8 cellular contexts compared by ENCODE assay signal in genomic region chr14:20469890-20470858, GRCh38. TPM values are rescaled to one million over a fixed set of nuclear protein-coding genes. Genes with fewer than 3 reads are reported as not detected.
A peak's percentile ranks its signal among the peaks of the same experiment; 100 is the strongest.
DNase-seq lines count a peak whose midpoint lies in the region; ATAC-seq lines count a peak whose summit lies in the region.

No MANE protein-coding gene starts in this region.

- H2AFZ ChIP-seq in trophoblast cell (ENCODE audit: insufficient read depth, low read length, poor library complexity) = peak overlapping the region; percentile 46

- peak overlapping the region; percentile 45 for H4K91ac ChIP-seq in trophoblast cell (ENCODE audit: low read depth, low read length)

- H3K36me3 Mint-ChIP-seq in activated naive CD8-positive, alpha-beta T cell = peaks cover 25% of the 10 kb centered on the region

- no peaks in the 10 kb centered on the region for H3K27me3 ChIP-seq in trophoblast cell (ENCODE audit: insufficient read depth, low read length)

- no CpG with 5 or more reads among the region's 14 CpGs for WGBS in trophoblast cell (ENCODE audit: extremely low coverage, insufficient coverage, insufficient read length)

- H3K9me3 Mint-ChIP-seq in activated naive CD8-positive, alpha-beta T cell (ENCODE audit: low read depth) = no peaks in the 10 kb centered on the region

- H4K8ac ChIP-seq in trophoblast cell (ENCODE audit: low read depth, low read length) = peak overlapping the region; percentile 57

- peak overlapping the region; percentile 54 for H4K12ac ChIP-seq in trophoblast cell (ENCODE audit: low read depth, low read length)

- peaks cover 10% of the 10 kb centered on the region for H3K79me1 ChIP-seq in trophoblast cell (ENCODE audit: low read length)

- peaks cover 45% of the 10 kb centered on the region for H3K4me1 Mint-ChIP-seq in activated naive CD8-positive, alpha-beta T cell (ENCODE audit: low read depth)

- peaks cover 9 to 16% of the 10 kb centered on the region in 2 experiments for H3K36me3 ChIP-seq in trophoblast cell (ENCODE audit: control insufficient read depth in 1 of 2, insufficient read depth in 2 of 2, low read length in 2 of 2)

- H3K18ac ChIP-seq in trophoblast cell (ENCODE audit: low read length) = peak overlapping the region; percentile 87

- peak overlapping the region; percentile 99 for H3K4me3 Mint-ChIP-seq in activated naive CD8-positive, alpha-beta T cell

- ATAC-seq in GM21390 (IDR thresholded peaks at IDR 0.05; ENCODE audit: unreplicated experiment) = peak; percentile 28
- ATAC-seq in Right ventricle myocardium superior (ENCODE audit: poor library complexity) = peak; percentile 52

- no peak overlapping the region for H3K23ac ChIP-seq in trophoblast cell (ENCODE audit: low read length)

- peak overlapping the region; percentile 14 for H3K14ac ChIP-seq in trophoblast cell (ENCODE audit: low read length)

- H2AK5ac ChIP-seq in trophoblast cell (ENCODE audit: low read length) = peak overlapping the region; percentile 4

- H3K27ac ChIP-seq in trophoblast cell (ENCODE audit: low read depth, low read length) = peak overlapping the region; percentile 55

- H2BK120ac ChIP-seq in trophoblast cell (ENCODE audit: insufficient read depth, low read length, poor library complexity) = peak overlapping the region; percentile 53

- peak overlapping the region; percentile 65 for H2BK5ac ChIP-seq in trophoblast cell (ENCODE audit: low read depth, low read length, poor library complexity)

- H3K27ac Mint-ChIP-seq in activated naive CD8-positive, alpha-beta T cell = peak overlapping the region; percentile 99

- no peaks in the 10 kb centered on the region for H3K27me3 Mint-ChIP-seq in activated naive CD8-positive, alpha-beta T cell

- H3K4ac ChIP-seq in trophoblast cell (ENCODE audit: low read depth, low read length) = peak overlapping the region; percentile 73

- peaks cover 2% of the 10 kb centered on the region for H3K79me2 ChIP-seq in trophoblast cell (ENCODE audit: control insufficient read depth, insufficient read depth, low read length, poor library complexity)

- in situ Hi-C loops in Caki2 (cut with HindIII; ENCODE audit: low pct_unique_long_range_greater_than_20kb, low sequenced_read_pairs) = no loop called here

- no peak overlapping the region for H2BK12ac ChIP-seq in trophoblast cell (ENCODE audit: low read length)

- H3K9me3 ChIP-seq in trophoblast cell (ENCODE audit: insufficient read depth, low read depth, low read length) = no peaks in the 10 kb centered on the region

- intact Hi-C loops in Right ventricle myocardium superior (cut with DNase I) = no loop called here

- peak; percentile 69 for DNase-seq in Caki2 (ENCODE audit: low read depth)
- DNase-seq in HT-29 (ENCODE audit: low spot score) = peak; percentile 60
- DNase-seq in SIG-M5 treated with dmso at 0.1 percent for 504 hours (lab: John Stamatoyannopoulos, UW; ENCODE audit: unreplicated experiment) = peak; percentile 89
- no peak for DNase-seq in Right ventricle myocardium superior
- DNase-seq in trophoblast cell = peak; percentile 64 to 69
- no peak for DNase-seq in T1000 (lab: John Stamatoyannopoulos, UW)

- peak overlapping the region; percentile 81 for H3K4me2 ChIP-seq in trophoblast cell (ENCODE audit: low read length)

- H3K4me3 ChIP-seq in trophoblast cell (ENCODE audit: low read depth, low read length) = peak overlapping the region; percentile 85

- peaks cover 2 to 8% of the 10 kb centered on the region in 2 experiments for H3K4me1 ChIP-seq in trophoblast cell (ENCODE audit: control insufficient read depth in 1 of 2, insufficient read depth in 2 of 2, low read length in 2 of 2)

- peak overlapping the region; percentile 24 for H3K9ac ChIP-seq in trophoblast cell (ENCODE audit: low read length)

RNA-seq across cellular contexts. Expression of gene PNP, which starts 1.0 kb away (rescaled TPM):
- total RNA-seq in Caki2 (2014; rRNA removed; shearing (Covaris generic); ENCODE audit: low replicate concordance) = 35.2 and 79.3 TPM in 2 replicates
- total RNA-seq in HT-29 (2014; rRNA removed; shearing (Covaris generic)) = 82.7 and 90.1 TPM in 2 replicates
- 6.2 TPM for total RNA-seq in Right ventricle myocardium superior
- 40.7 and 41.3 TPM in 2 replicates for polyA plus RNA-seq in trophoblast cell (2013)

RNA-seq across cellular contexts. Expression of gene PIP4P1, which starts 8.9 kb away (rescaled TPM):
- total RNA-seq in Caki2 (2014; rRNA removed; shearing (Covaris generic); ENCODE audit: low replicate concordance) = 36.1 and 46.9 TPM in 2 replicates
- 33.1 and 35.7 TPM in 2 replicates for total RNA-seq in HT-29 (2014; rRNA removed; shearing (Covaris generic))
- total RNA-seq in Right ventricle myocardium superior = 18.4 TPM
- 22.1 and 23.5 TPM in 2 replicates for polyA plus RNA-seq in trophoblast cell (2013)

RNA-seq across cellular contexts. Expression of gene APEX1, which starts 15.1 kb away (rescaled TPM):
- total RNA-seq in Caki2 (2014; rRNA removed; shearing (Covaris generic); ENCODE audit: low replicate concordance) = 171 and 222 TPM in 2 replicates
- total RNA-seq in HT-29 (2014; rRNA removed; shearing (Covaris generic)) = 64.0 TPM in 2 replicates
- 69.2 TPM for total RNA-seq in Right ventricle myocardium superior
- 178 and 184 TPM in 2 replicates for polyA plus RNA-seq in trophoblast cell (2013)

RNA-seq across cellular contexts. Expression of gene OSGEP, which starts 15.6 kb away (rescaled TPM):
- total RNA-seq in Caki2 (2014; rRNA removed; shearing (Covaris generic); ENCODE audit: low replicate concordance) = 53.3 and 53.9 TPM in 2 replicates
- total RNA-seq in HT-29 (2014; rRNA removed; shearing (Covaris generic)) = 44.2 and 44.5 TPM in 2 replicates
- total RNA-seq in Right ventricle myocardium superior = 15.6 TPM
- polyA plus RNA-seq in trophoblast cell (2013) = 14.7 and 15.6 TPM in 2 replicates

RNA-seq across cellular contexts. Expression of gene KLHL33, which starts 34.2 kb away (rescaled TPM):
- total RNA-seq in Caki2 (2014; rRNA removed; shearing (Covaris generic); ENCODE audit: low replicate concordance) = not detected in 2 replicates
- total RNA-seq in HT-29 (2014; rRNA removed; shearing (Covaris generic)) = not detected in 2 replicates
- total RNA-seq in Right ventricle myocardium superior = 0.70 TPM
- polyA plus RNA-seq in trophoblast cell (2013) = not detected in 2 replicates

Comparison
In these comparisons a context has a peak if more than half of its experiments do, and no peak if none do; other contexts are left out.
1. DNase-seq: peak in Caki2 (single experiment), HT-29 (single experiment), SIG-M5 treated with dmso at 0.1 percent for 504 hours (single experiment) and trophoblast cell (2 of 2); none in Right ventricle myocardium superior (single experiment) and T1000 (single experiment).